In the genomic region with DNA sequence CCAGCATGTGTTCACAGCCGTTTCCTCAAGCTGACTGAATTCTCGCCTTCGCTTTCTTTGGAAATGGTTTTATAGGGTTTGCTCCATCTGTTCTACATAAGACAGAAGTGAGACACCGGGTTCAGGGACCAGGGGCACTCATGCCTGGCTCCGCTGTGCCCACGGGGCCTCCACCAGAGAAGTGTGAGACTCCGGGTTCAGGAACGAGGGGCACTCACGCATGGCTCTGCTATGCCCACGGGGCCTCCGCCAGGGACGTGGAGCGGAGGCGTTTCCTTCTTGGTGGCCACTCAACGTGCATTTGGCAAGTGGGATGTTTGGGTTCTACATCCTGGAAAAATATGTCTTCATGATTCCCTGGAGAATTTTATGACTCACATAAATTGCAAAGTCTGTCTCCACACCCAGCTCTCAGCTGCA, we compare ENCODE assay signal across 21 cellular contexts.
A peak's percentile ranks its signal among the peaks of the same experiment; 100 is the strongest.
DNase-seq lines count a peak whose midpoint lies in the region; ATAC-seq and FAIRE-seq lines count a peak whose summit lies in the region.
"Had no signal": no experiment of that assay in that cellular context is flagged by ENCODE, and none has a peak within 500 bp of the region (broad histone marks: within the 10 kb centered on the region; RNA-seq: fewer than 3 reads in every experiment).

No MANE protein-coding gene starts in this region.

- peaks cover 0 to 15% (median 0%) of the 10 kb centered on the region in 4 donors for H3K4me1 Mint-ChIP-seq in naive thymus-derived CD8-positive, alpha-beta T cell

- no peaks in the 10 kb centered on the region for H3K27me3 ChIP-seq in BLaER1 treated with 17β-estradiol and CSF1 and Interleukin-3, amounts not matched to agents 10 nM and 100 nM
- H3K27me3 ChIP-seq: spleen, upper lobe of left lung had no signal

- H3K27me3 Mint-ChIP-seq in naive thymus-derived CD8-positive, alpha-beta T cell = peaks cover 0 to 1% (median 0%) of the 10 kb centered on the region in 5 donors

- POLR2A ChIA-PET in naive thymus-derived CD8-positive, alpha-beta T cell (lab: Charles Lee) = interaction anchor here (0.5 kb wide), 1 partner anchor 76 kb away, joined by 3 read pairs; no protein-coding TSS in a partner anchor

- H3K36me3 ChIP-seq in BLaER1 treated with 17β-estradiol and CSF1 and Interleukin-3, amounts not matched to agents 10 nM and 100 nM = no peaks in the 10 kb centered on the region
- H3K36me3 ChIP-seq: prostate gland, SJCRH30, spleen, upper lobe of left lung had no signal

- H3K4me3 Mint-ChIP-seq in naive thymus-derived CD8-positive, alpha-beta T cell = peak overlapping the region in 1 of 10 donors; percentile 4
- H3K4me3 Mint-ChIP-seq: CD8-positive, alpha-beta T cell; endodermal cell had no signal

- FAIRE-seq in HTR-8/SVneo (lab: Jason Lieb, UNC) = no peak

- DNase-seq in fibroblast of the conjunctiva (ENCODE audit: low read depth) = peak; percentile 2
- no peak for DNase-seq in HTR-8/SVneo (ENCODE audit: insufficient read length, low spot score)
- DNase-seq in naive thymus-derived CD8-positive, alpha-beta T cell = no peak
- no peak for DNase-seq in D341Med (ENCODE audit: low spot score)
- DNase-seq: activated CD4-positive, CD25-positive, alpha-beta regulatory T cell treated with anti-CD3 and anti-CD28 coated beads, Interleukin-2, amount 50 U/mL, for 72 hours; activated effector memory CD4-positive, alpha-beta T cell treated with anti-CD3 and anti-CD28 coated beads, Interleukin-2, amount 50 U/mL, for 16 hours; CD8-positive, alpha-beta T cell; DND-41; endodermal cell; foreskin fibroblast; NCI-H1930; NCI-H510A treated with DMSO at 0.1 percent for 48 hours; SJCRH30; spleen; stimulated activated naive CD4-positive, alpha-beta T cell treated with Interleukin-2 at 50 U/mL for 16 hours had no signal

- H3K27ac ChIP-seq in BLaER1 treated with 17β-estradiol and CSF1 and Interleukin-3, amounts not matched to agents 10 nM and 100 nM = peak overlapping the region in 8 of 11 experiments; percentile 33 to 96 (median 82); a peak in 15 of 22 replicates
- H3K27ac ChIP-seq: prostate gland, SJCRH30, spleen, upper lobe of left lung had no signal

- no peak overlapping the region for H3K27ac Mint-ChIP-seq in naive thymus-derived CD8-positive, alpha-beta T cell
- H3K27ac Mint-ChIP-seq: CD8-positive, alpha-beta T cell; endodermal cell had no signal

- peaks cover 5 to 18% (median 13%) of the 10 kb centered on the region in 11 experiments; a peak in 13 of 22 replicates for H3K9me3 ChIP-seq in BLaER1 treated with 17β-estradiol and CSF1 and Interleukin-3, amounts not matched to agents 10 nM and 100 nM (replicated peaks in 1 of 11)
- H3K9me3 ChIP-seq: prostate gland, SJCRH30, upper lobe of left lung had no signal

- H3K9ac ChIP-seq in BLaER1 treated with 17β-estradiol and CSF1 and Interleukin-3, amounts not matched to agents 10 nM and 100 nM = peak overlapping the region in 6 of 11 experiments; percentile 30 to 80 (median 75); a peak in 12 of 22 replicates

- peaks cover 21 to 79% (median 61%) of the 10 kb centered on the region in 10 experiments for H3K4me1 ChIP-seq in BLaER1 treated with 17β-estradiol and CSF1 and Interleukin-3, amounts not matched to agents 10 nM and 100 nM
- H3K4me1 ChIP-seq: prostate gland, SJCRH30, upper lobe of left lung had no signal

- H4K20me1 ChIP-seq in BLaER1 treated with 17β-estradiol and CSF1 and Interleukin-3, amounts not matched to agents 10 nM and 100 nM = no peaks in the 10 kb centered on the region

- H3K36me3 Mint-ChIP-seq in naive thymus-derived CD8-positive, alpha-beta T cell = no peaks in the 10 kb centered on the region
- H3K36me3 Mint-ChIP-seq: CD8-positive, alpha-beta T cell had no signal

- no peak overlapping the region for H3K4me3 ChIP-seq in BLaER1 treated with 17β-estradiol and CSF1 and Interleukin-3, amounts not matched to agents 10 nM and 100 nM
- H3K4me3 ChIP-seq: prostate gland, SJCRH30, spleen, upper lobe of left lung had no signal

- H3K4me2 ChIP-seq in BLaER1 treated with 17β-estradiol and CSF1 and Interleukin-3, amounts not matched to agents 10 nM and 100 nM = peak overlapping the region; percentile 56 to 90 (median 75)

- ATAC-seq in GM21423 (IDR thresholded peaks at IDR 0.05; ENCODE audit: unreplicated experiment) (peak; percentile 79), HG02885 (IDR thresholded peaks at IDR 0.05; ENCODE audit: poor library complexity, unreplicated experiment) (peak; percentile 56), HG03045 (IDR thresholded peaks at IDR 0.05; ENCODE audit: unreplicated experiment) (no peak)
- ATAC-seq in naive thymus-derived CD8-positive, alpha-beta T cell = no peak
- ATAC-seq: CD8-positive, alpha-beta T cell had no signal

- peaks cover 0 to 15% (median 0%) of the 10 kb centered on the region in 9 donors for H3K9me3 Mint-ChIP-seq in naive thymus-derived CD8-positive, alpha-beta T cell
- H3K9me3 Mint-ChIP-seq: CD8-positive, alpha-beta T cell had no signal

Comparison
In these comparisons a context has a peak if more than half of its experiments do, and no peak if none do; other contexts are left out.
1. ATAC-seq: peak in GM21423 (single experiment) and HG02885 (single experiment); none in naive thymus-derived CD8-positive, alpha-beta T cell (0 of 2) and HG03045 (single experiment).